In genomic region chr22:20703816-20704609, GRCh38 we compare ENCODE assay signal across 8 cellular contexts.
DNase-seq lines count a peak whose midpoint lies in the region; ATAC-seq and TF ChIP-seq lines count a peak whose summit lies in the region.
"Not testable (repeated sequence)": the region's sequence is repeated elsewhere in the genome, so short reads cannot be mapped to it uniquely, and the experiment has no call there.

No MANE protein-coding gene starts in this region.

- POLR2A ChIA-PET in CD8-positive, alpha-beta T cell (lab: Charles Lee), result interaction anchor here (1.0 to 1.5 kb wide), 5 partner anchors 135 to 248 kb away, joined by 3 to 7 read pairs (median 4); no protein-coding TSS in a partner anchor

- TF ChIP-seq POLR2A in esophagus muscularis mucosa (IDR thresholded peaks at IDR 0.05; ENCODE audit: low read depth), result not testable (repeated sequence)

- peaks cover 10% of the 10 kb centered on the region for H3K4me1 Mint-ChIP-seq in CD8-positive, alpha-beta T cell (ENCODE audit: low read depth)
- H3K4me1 Mint-ChIP-seq in activated naive CD8-positive, alpha-beta T cell (ENCODE audit: low read depth), result peaks cover 10% of the 10 kb centered on the region
- H3K4me1 Mint-ChIP-seq in naive B cell, result not testable (repeated sequence)

- 11% methylated on average over 5 of the region's 79 CpGs for WGBS in esophagus muscularis mucosa

- intact Hi-C loops in CD8-positive, alpha-beta T cell (cut with DNase I, micrococcal nuclease), result loop anchor here (2.0 to 5.0 kb wide), 4 partner anchors 38 to 387 kb away; no protein-coding TSS in a partner anchor
- intact Hi-C loops in esophagus muscularis mucosa (cut with DNase I), result loop anchor here (5.0 to 10.0 kb wide), 2 partner anchors 197 to 289 kb away; partner anchors contain the start of gene MED15

- TF ChIP-seq EP300 in esophagus muscularis mucosa (IDR thresholded peaks at IDR 0.05), result not testable (repeated sequence)

- H3K27me3 Mint-ChIP-seq in CD8-positive, alpha-beta T cell (ENCODE audit: low read depth); activated naive CD8-positive, alpha-beta T cell; naive B cell: not testable (repeated sequence)

- DNase-seq in CD8-positive, alpha-beta T cell, result peak in 3 of 7 experiments; percentile 21 to 59 (median 28)
- DNase-seq in H7, result peak; percentile 81
- DNase-seq in NCI-H146 (lab: John Stamatoyannopoulos, UW), result peak; percentile 57
- DNase-seq in WERI-Rb-1, result peak; percentile 30
- not testable (repeated sequence) for DNase-seq in esophagus muscularis mucosa (ENCODE audit: extremely low spot score); naive B cell
- DNase-seq in stimulated activated CD4-positive, alpha-beta T cell treated with anti-CD3 and anti-CD28 coated beads, Interleukin-4, amount 100 ng/mL, for 24 hours, result peak; percentile 7

- H3K4me3 ChIP-seq in CD8-positive, alpha-beta T cell (ENCODE audit: low read depth, low read length), result not testable (repeated sequence)
- peak overlapping the region; percentile 24 for H3K4me3 ChIP-seq in H7 (ENCODE audit: insufficient read depth, low read depth, low read length)
- H3K4me3 ChIP-seq in WERI-Rb-1 (ENCODE audit: low read depth, low read length), result peak overlapping the region; percentile 34
- peak overlapping the region; percentile 59 to 69 (median 67) for H3K4me3 ChIP-seq in esophagus muscularis mucosa

- H3K36me3 Mint-ChIP-seq in CD8-positive, alpha-beta T cell, result peaks cover 16% of the 10 kb centered on the region
- not testable (repeated sequence) for H3K36me3 Mint-ChIP-seq in activated naive CD8-positive, alpha-beta T cell; naive B cell

- not testable (repeated sequence) for ATAC-seq in CD8-positive, alpha-beta T cell; naive B cell (ENCODE audit: low read depth in 2 of 2)

- peak overlapping the region; percentile 70 for H3K4me3 Mint-ChIP-seq in CD8-positive, alpha-beta T cell
- peak overlapping the region; percentile 64 for H3K4me3 Mint-ChIP-seq in activated naive CD8-positive, alpha-beta T cell
- H3K4me3 Mint-ChIP-seq in naive B cell, result peak overlapping the region; percentile 58 to 99 (median 80)

- H3K27me3 ChIP-seq in CD8-positive, alpha-beta T cell (ENCODE audit: insufficient read depth, low read length); WERI-Rb-1 (ENCODE audit: insufficient read depth, low read depth, severe bottlenecking); esophagus muscularis mucosa: not testable (repeated sequence)
- peaks cover 14% of the 10 kb centered on the region for H3K27me3 ChIP-seq in H7 (ENCODE audit: control insufficient read depth, insufficient read depth, low read length)

- peak; percentile 18 for TF ChIP-seq CTCF in CD8-positive, alpha-beta T cell (IDR thresholded peaks at IDR 0.05)
- TF ChIP-seq CTCF in WERI-Rb-1 (IDR thresholded peaks at IDR 0.05; ENCODE audit: low read depth, low read length), result not testable (repeated sequence)
- TF ChIP-seq CTCF in esophagus muscularis mucosa (IDR thresholded peaks at IDR 0.05), result peak in 1 of 3 experiments; percentile 13

- H3K27ac ChIP-seq in CD8-positive, alpha-beta T cell (ENCODE audit: low read depth, low read length); WERI-Rb-1; esophagus muscularis mucosa (replicated peaks in 1 of 4): not testable (repeated sequence)

- not testable (repeated sequence) for H3K4me1 ChIP-seq in CD8-positive, alpha-beta T cell (ENCODE audit: insufficient read depth, low read length)
- peaks cover 11 to 17% (median 13%) of the 10 kb centered on the region in 4 donors for H3K4me1 ChIP-seq in esophagus muscularis mucosa

- not testable (repeated sequence) for H3K9me3 ChIP-seq in CD8-positive, alpha-beta T cell (ENCODE audit: low read length); WERI-Rb-1 (ENCODE audit: severe bottlenecking); esophagus muscularis mucosa

- not testable (repeated sequence) for H3K27ac Mint-ChIP-seq in CD8-positive, alpha-beta T cell; activated naive CD8-positive, alpha-beta T cell
- peak overlapping the region in 2 of 6 donors; percentile 52 to 57 for H3K27ac Mint-ChIP-seq in naive B cell

- not testable (repeated sequence) for H3K36me3 ChIP-seq in CD8-positive, alpha-beta T cell (ENCODE audit: insufficient read depth, low read length); H7 (replicated peaks; ENCODE audit: control insufficient read depth, insufficient read depth, low read length); WERI-Rb-1; esophagus muscularis mucosa

- CTCF ChIA-PET in CD8-positive, alpha-beta T cell (lab: Charles Lee), result interaction anchor here (1.3 kb wide), 1 partner anchor 133 kb away, joined by 3 read pairs; no protein-coding TSS in a partner anchor

- H3K9me3 Mint-ChIP-seq in CD8-positive, alpha-beta T cell; activated naive CD8-positive, alpha-beta T cell (ENCODE audit: low read depth); naive B cell: not testable (repeated sequence)
